ENCODE assay signal across 8 cellular contexts in the genomic region with DNA sequence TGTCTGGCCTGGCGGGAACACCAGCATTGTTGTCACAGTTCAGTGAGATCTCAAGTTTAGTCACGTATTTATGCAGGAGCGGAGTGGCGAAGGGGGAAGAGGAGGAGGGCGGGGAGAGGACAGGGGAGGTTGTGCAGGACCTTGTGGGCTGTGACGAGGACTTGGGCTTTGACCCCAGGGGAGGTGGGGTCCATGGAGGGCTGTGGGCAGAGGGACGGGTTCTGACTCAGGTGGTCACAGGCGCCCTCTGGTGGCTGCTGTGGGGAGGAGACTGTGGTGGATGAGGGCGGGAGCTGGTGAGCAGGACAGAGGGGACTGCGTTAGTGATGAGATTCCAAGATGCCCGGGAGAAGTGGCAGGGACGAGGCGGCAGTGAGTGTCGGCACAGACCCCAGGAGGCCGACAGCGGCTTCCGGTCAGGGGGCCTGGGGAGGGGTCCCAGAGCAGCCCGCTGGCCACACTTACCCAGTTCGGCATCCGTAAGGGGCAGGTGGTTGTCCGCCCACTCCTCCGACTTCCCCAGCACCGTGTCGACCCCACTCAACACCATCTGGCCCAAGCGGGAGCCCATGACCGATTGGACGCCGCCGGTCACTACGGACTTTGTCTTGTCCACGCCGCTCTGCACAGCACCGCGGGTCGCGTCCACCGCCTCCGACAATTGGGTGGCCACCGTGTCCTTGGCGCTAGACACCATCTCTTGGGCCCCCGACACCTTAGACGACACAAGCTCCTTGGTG. TPM values are rescaled to one million over a fixed set of nuclear protein-coding genes. Genes with fewer than 3 reads are reported as not detected.
DNase-seq lines count a peak whose midpoint lies in the region; ATAC-seq and TF ChIP-seq lines count a peak whose summit lies in the region.

No MANE protein-coding gene starts in this region.

- DNase-seq in NOMO-1 treated with DMSO at 0.1 percent for 48 hours (lab: John Stamatoyannopoulos, UW; ENCODE audit: unreplicated experiment) (peak; percentile 20), NOMO-1 (lab: John Stamatoyannopoulos, UW; ENCODE audit: unreplicated experiment in 2 of 2) (no peak), NCI-H510A (lab: John Stamatoyannopoulos, UW) (peak; percentile 51), endodermal cell (peak; percentile 95), midbrain (lab: John Stamatoyannopoulos, UW) (peak; percentile 57)
- DNase-seq in activated CD8-positive, alpha-beta T cell treated with anti-CD3 and anti-CD28 coated beads, Interleukin-2, amount 10 ng/mL, durations not matched to agents 7 days and 5 days = peak; percentile 80
- peak; percentile 61 for DNase-seq in stimulated activated CD8-positive, alpha-beta memory T cell treated with anti-CD3 and anti-CD28 coated beads, Interleukin-7, amount 100 ng/mL, for 1 hour (ENCODE audit: low read depth in 2 of 2)

- no peak overlapping the region for H3K27ac Mint-ChIP-seq in activated CD8-positive, alpha-beta T cell treated with anti-CD3 and anti-CD28 coated beads, Interleukin-2, amount 10 ng/mL, durations not matched to agents 7 days and 5 days
- H3K27ac Mint-ChIP-seq in endodermal cell = peak overlapping the region; percentile 85

- peak; percentile 90 for TF ChIP-seq CTCF in endodermal cell (conservative IDR thresholded peaks at IDR 0.05)

- POLR2A ChIA-PET in activated CD8-positive, alpha-beta T cell treated with anti-CD3 and anti-CD28 coated beads, Interleukin-2, amount 10 ng/mL, durations not matched to agents 7 days and 5 days (lab: Charles Lee) = no interaction called here

- peak; percentile 94 for ATAC-seq in activated CD8-positive, alpha-beta T cell treated with anti-CD3 and anti-CD28 coated beads, Interleukin-2, amount 10 ng/mL, durations not matched to agents 7 days and 5 days
- ATAC-seq in GM21723 (IDR thresholded peaks at IDR 0.05; ENCODE audit: unreplicated experiment) = no peak

- H3K27me3 ChIP-seq in endodermal cell (ENCODE audit: control insufficient read depth, insufficient read depth, low read length, poor library complexity, severe bottlenecking) = no peaks in the 10 kb centered on the region

- H3K27me3 Mint-ChIP-seq in activated CD8-positive, alpha-beta T cell treated with anti-CD3 and anti-CD28 coated beads, Interleukin-2, amount 10 ng/mL, durations not matched to agents 7 days and 5 days (ENCODE audit: low read depth) = no peaks in the 10 kb centered on the region
- H3K27me3 Mint-ChIP-seq in endodermal cell (ENCODE audit: insufficient read depth) = no peaks in the 10 kb centered on the region

- H3K4me3 ChIP-seq in endodermal cell (ENCODE audit: low read length) = no peak overlapping the region

- H3K9me3 ChIP-seq in endodermal cell (ENCODE audit: control insufficient read depth, low read length) = no peaks in the 10 kb centered on the region

- H3K36me3 ChIP-seq in endodermal cell (ENCODE audit: control insufficient read depth, insufficient read depth, low read length) = peaks cover 63% of the 10 kb centered on the region

- H3K9ac ChIP-seq in endodermal cell (ENCODE audit: extremely low read depth, low read length, poor library complexity, severe bottlenecking) = no peak overlapping the region

- H3K4me3 Mint-ChIP-seq in activated CD8-positive, alpha-beta T cell treated with anti-CD3 and anti-CD28 coated beads, Interleukin-2, amount 10 ng/mL, durations not matched to agents 7 days and 5 days = no peak overlapping the region
- no peak overlapping the region for H3K4me3 Mint-ChIP-seq in endodermal cell

- CTCF ChIA-PET in activated CD8-positive, alpha-beta T cell treated with anti-CD3 and anti-CD28 coated beads, Interleukin-2, amount 10 ng/mL, durations not matched to agents 7 days and 5 days (lab: Charles Lee) = interaction anchor here (0.6 to 11.7 kb wide), 19 partner anchors 8 to 180 kb away, joined by 3 to 167 read pairs (median 4); partner anchors contain the start of genes FEM1A and PLIN3

- 83 to 84% methylated on average over 35 to 42 of the region's 42 CpGs for WGBS in endodermal cell (ENCODE audit: insufficient coverage in 1 of 2, insufficient read length in 1 of 2), 2 experiments

- no peaks in the 10 kb centered on the region for H3K9me3 Mint-ChIP-seq in activated CD8-positive, alpha-beta T cell treated with anti-CD3 and anti-CD28 coated beads, Interleukin-2, amount 10 ng/mL, durations not matched to agents 7 days and 5 days (ENCODE audit: insufficient read depth)
- no peaks in the 10 kb centered on the region for H3K9me3 Mint-ChIP-seq in endodermal cell

- peaks cover 2% of the 10 kb centered on the region for H3K4me1 Mint-ChIP-seq in activated CD8-positive, alpha-beta T cell treated with anti-CD3 and anti-CD28 coated beads, Interleukin-2, amount 10 ng/mL, durations not matched to agents 7 days and 5 days (ENCODE audit: low read depth)
- peaks cover 4% of the 10 kb centered on the region for H3K4me1 Mint-ChIP-seq in endodermal cell

- peaks cover 6% of the 10 kb centered on the region for H3K36me3 Mint-ChIP-seq in activated CD8-positive, alpha-beta T cell treated with anti-CD3 and anti-CD28 coated beads, Interleukin-2, amount 10 ng/mL, durations not matched to agents 7 days and 5 days (ENCODE audit: low read depth)
- H3K36me3 Mint-ChIP-seq in endodermal cell (ENCODE audit: low read depth) = peaks cover 57% of the 10 kb centered on the region

- no peak overlapping the region for H3K27ac ChIP-seq in endodermal cell (ENCODE audit: low read depth, low read length)

- no peaks in the 10 kb centered on the region for H3K4me1 ChIP-seq in endodermal cell (ENCODE audit: control insufficient read depth, insufficient read depth, low read length)

RNA-seq across cellular contexts. Expression of gene PLIN3, which starts 15.7 kb away (rescaled TPM):
- total RNA-seq in activated CD8-positive, alpha-beta T cell treated with anti-CD3 and anti-CD28 coated beads, Interleukin-2, amount 10 ng/mL, durations not matched to agents 7 days and 5 days = 10 to 100 TPM; 27.5 to 32.8 TPM
- 10 to 100 TPM; 80.0 to 80.9 TPM for total RNA-seq in endodermal cell
- 62.6 TPM for polyA plus RNA-seq in endodermal cell (2013, experiment 1 of 2)
- polyA plus RNA-seq in endodermal cell (2013, experiment 2 of 2) = 69.5 TPM

RNA-seq across cellular contexts. Expression of gene TICAM1, which starts 20.2 kb away (rescaled TPM):
- total RNA-seq in activated CD8-positive, alpha-beta T cell treated with anti-CD3 and anti-CD28 coated beads, Interleukin-2, amount 10 ng/mL, durations not matched to agents 7 days and 5 days = 10 to 100 TPM; 14.0 to 15.2 TPM
- total RNA-seq in endodermal cell = 1 to 10 TPM; 2.9 to 4.6 TPM
- polyA plus RNA-seq in endodermal cell (2013, experiment 1 of 2) = 1.1 TPM
- 0.75 TPM for polyA plus RNA-seq in endodermal cell (2013, experiment 2 of 2)

RNA-seq across cellular contexts. Expression of gene ARRDC5, which starts 51.0 kb away (rescaled TPM):
- under 1 TPM; 0.55 to 0.81 TPM for total RNA-seq in activated CD8-positive, alpha-beta T cell treated with anti-CD3 and anti-CD28 coated beads, Interleukin-2, amount 10 ng/mL, durations not matched to agents 7 days and 5 days
- total RNA-seq in endodermal cell = not detected
- polyA plus RNA-seq in endodermal cell (2013, experiment 1 of 2) = not detected
- not detected for polyA plus RNA-seq in endodermal cell (2013, experiment 2 of 2)

RNA-seq across cellular contexts. Expression of gene UHRF1, which starts 57.6 kb away (rescaled TPM):
- 100 to 1,000 TPM; 173 to 180 TPM for total RNA-seq in activated CD8-positive, alpha-beta T cell treated with anti-CD3 and anti-CD28 coated beads, Interleukin-2, amount 10 ng/mL, durations not matched to agents 7 days and 5 days
- 10 to 100 TPM; 54.6 to 59.4 TPM for total RNA-seq in endodermal cell
- 59.3 TPM for polyA plus RNA-seq in endodermal cell (2013, experiment 1 of 2)
- 57.0 TPM for polyA plus RNA-seq in endodermal cell (2013, experiment 2 of 2)

Comparison
In these comparisons a context has a peak if more than half of its experiments do, and no peak if none do; other contexts are left out.
1. DNase-seq: peak in NOMO-1 treated with DMSO at 0.1 percent for 48 hours (single experiment), NCI-H510A (single experiment), activated CD8-positive, alpha-beta T cell treated with anti-CD3 and anti-CD28 coated beads, Interleukin-2, amount 10 ng/mL, durations not matched to agents 7 days and 5 days (single experiment), endodermal cell (single experiment), midbrain (single experiment) and stimulated activated CD8-positive, alpha-beta memory T cell treated with anti-CD3 and anti-CD28 coated beads, Interleukin-7, amount 100 ng/mL, for 1 hour (2 of 2); none in NOMO-1 (0 of 2).